Comparison of ENCODE assay signal across 12 cellular contexts in the genomic region with DNA sequence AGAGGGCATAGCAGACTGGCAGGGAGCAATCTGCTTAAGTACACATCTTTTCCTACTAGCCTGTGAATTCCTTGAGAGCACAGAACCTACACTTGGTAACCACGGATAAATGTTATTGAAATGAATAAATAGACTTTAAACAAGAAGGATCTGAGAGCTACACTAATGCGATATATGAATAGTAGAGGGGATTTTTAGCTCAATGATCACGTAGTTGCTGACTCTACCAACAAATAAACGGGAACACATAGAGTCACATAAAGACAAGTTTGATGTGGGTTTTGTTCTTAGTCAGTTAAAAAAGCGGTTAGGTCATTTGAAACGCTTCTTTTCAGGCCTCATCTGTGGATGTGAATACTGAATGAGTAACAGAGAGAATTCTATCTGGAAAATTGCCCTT.
DNase-seq lines count a peak whose midpoint lies in the region; ATAC-seq, FAIRE-seq and TF ChIP-seq lines count a peak whose summit lies in the region.
"Had no signal": no experiment of that assay in that cellular context is flagged by ENCODE, and none has a peak within 500 bp of the region (broad histone marks: within the 10 kb centered on the region; RNA-seq: fewer than 3 reads in every experiment).

No MANE protein-coding gene starts in this region.

- intact Hi-C loops in dorsolateral prefrontal cortex (cut with DNase I), result no loop called here

- TF ChIP-seq CTCF in dorsolateral prefrontal cortex (IDR thresholded peaks at IDR 0.05 in 54 of 56, conservative IDR thresholded peaks at IDR 0.05 in 2 of 56; ENCODE audit: low read depth in 1 of 56, partially characterized antibody in 56 of 56), result no peak

- ATAC-seq in GM18517 (IDR thresholded peaks at IDR 0.05; ENCODE audit: unreplicated experiment) (peak; percentile 38), GM21381 (IDR thresholded peaks at IDR 0.05; ENCODE audit: unreplicated experiment) (peak; percentile 33), HG03103 (IDR thresholded peaks at IDR 0.05; ENCODE audit: low read depth, unreplicated experiment) (peak; percentile 36)

- DNase-seq in dorsolateral prefrontal cortex (no peak), NCI-H1436 treated with DMSO at 0.1 percent for 48 hours (lab: John Stamatoyannopoulos, UW) (no peak), RCC 7860 (ENCODE audit: low spot score) (no peak), LoVo (ENCODE audit: low spot score) (no peak)
- DNase-seq in stimulated activated CD4-positive, alpha-beta T cell treated with anti-CD3 and anti-CD28 coated beads, Interleukin-4, amount 100 ng/mL, for 4 hours, result no peak
- DNase-seq: CD4-positive, CD25-positive, alpha-beta regulatory T cell; central memory CD4-positive, alpha-beta T cell had no signal

- no peaks in the 10 kb centered on the region for H3K27me3 ChIP-seq in dorsolateral prefrontal cortex
- H3K27me3 ChIP-seq: right atrium auricular region had no signal

- H3K27ac ChIP-seq in dorsolateral prefrontal cortex, result peak overlapping the region in 34 of 59 donors; percentile 8 to 81 (median 36)
- H3K27ac ChIP-seq: KMS-11, right atrium auricular region had no signal

- FAIRE-seq in RCC 7860 (lab: Jason Lieb, UNC), result no peak

- no peak overlapping the region for H3K4me3 ChIP-seq in dorsolateral prefrontal cortex
- H3K4me3 ChIP-seq: right atrium auricular region had no signal
